ENCODE assay signal across 8 cellular contexts in the genomic region with DNA sequence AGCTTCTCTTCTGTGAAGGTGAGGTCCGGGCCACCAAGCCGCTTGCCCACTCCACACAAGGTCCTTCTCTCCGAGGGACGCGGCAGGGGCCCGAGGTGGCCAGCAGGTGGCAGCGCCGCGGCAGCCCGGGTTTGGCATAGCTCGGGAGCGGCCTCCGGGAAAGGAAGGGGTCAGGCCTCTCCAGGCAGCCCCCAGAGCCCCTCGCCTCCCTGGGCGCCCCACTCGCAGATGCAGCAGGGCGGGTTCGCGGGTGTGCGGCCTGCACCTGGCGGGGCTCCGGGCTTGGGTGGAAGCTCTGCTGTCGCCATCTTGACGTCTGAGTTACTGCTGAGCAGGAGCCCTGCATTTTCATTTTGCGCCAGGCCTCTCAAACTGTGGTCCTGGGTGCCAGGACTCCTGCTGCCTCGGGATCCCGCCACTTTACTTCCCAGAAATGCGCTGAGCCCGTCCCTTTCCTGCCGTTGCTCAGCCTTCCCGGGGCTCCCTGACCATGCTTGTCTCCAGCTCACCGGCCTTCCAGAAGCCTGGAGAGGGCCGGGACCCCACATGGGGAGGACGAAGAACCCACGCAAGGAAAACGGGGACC. TPM values are rescaled to one million over a fixed set of nuclear protein-coding genes. Genes with fewer than 3 reads are reported as not detected.
DNase-seq lines count a peak whose midpoint lies in the region; ATAC-seq and TF ChIP-seq lines count a peak whose summit lies in the region.

No MANE protein-coding gene starts in this region.

- H3K27ac ChIP-seq in tibial nerve: peak overlapping the region; percentile 7 to 81 (median 51)

- peak overlapping the region; percentile 13 to 56 (median 42) for H3K4me3 ChIP-seq in tibial nerve

- no peak overlapping the region for H3K4me3 Mint-ChIP-seq in glutamatergic neuron (ENCODE audit: unreplicated experiment)

- no peak for TF ChIP-seq POLR2A in tibial nerve (IDR thresholded peaks at IDR 0.05)

- no peaks in the 10 kb centered on the region for H3K27me3 ChIP-seq in tibial nerve

- peaks cover 4% of the 10 kb centered on the region for H3K9me3 Mint-ChIP-seq in glutamatergic neuron (ENCODE audit: unreplicated experiment)

- no peaks in the 10 kb centered on the region for H3K9me3 ChIP-seq in tibial nerve

- DNase-seq in SIG-M5 treated with dmso at 0.1 percent for 504 hours (lab: John Stamatoyannopoulos, UW; ENCODE audit: unreplicated experiment) (peak; percentile 76), SIG-M5 (lab: John Stamatoyannopoulos, UW) (no peak), SK-MEL-5 (ENCODE audit: low read depth, low spot score) (peak; percentile 63), glutamatergic neuron (peak; percentile 81), pons (ENCODE audit: low spot score) (peak; percentile 41), tibial nerve (ENCODE audit: low spot score in 2 of 2) (peak; percentile 49 to 60)
- DNase-seq in activated naive CD4-positive, alpha-beta T cell treated with anti-CD3 and anti-CD28 coated beads, Interleukin-2, amount 50 U/mL, for 16 hours: peak; percentile 78

- in situ Hi-C loops in SK-MEL-5 (cut with HindIII; ENCODE audit: low pct_unique_long_range_greater_than_20kb, low sequenced_read_pairs): no loop called here

- no peak overlapping the region for H3K27ac Mint-ChIP-seq in glutamatergic neuron (ENCODE audit: unreplicated experiment)

- peaks cover 5% of the 10 kb centered on the region for H3K4me1 Mint-ChIP-seq in glutamatergic neuron (ENCODE audit: low read depth, unreplicated experiment)

- peak in 1 of 2 donors; percentile 34 for TF ChIP-seq EP300 in tibial nerve (IDR thresholded peaks at IDR 0.05)

- ATAC-seq in HG03460 (IDR thresholded peaks at IDR 0.05; ENCODE audit: unreplicated experiment): peak; percentile 77

- peaks cover 1% of the 10 kb centered on the region for H3K27me3 Mint-ChIP-seq in glutamatergic neuron (ENCODE audit: unreplicated experiment)

- no peaks in the 10 kb centered on the region for H3K36me3 Mint-ChIP-seq in glutamatergic neuron (ENCODE audit: unreplicated experiment)

- TF ChIP-seq CTCF in glutamatergic neuron (IDR thresholded peaks at IDR 0.05; ENCODE audit: partially characterized antibody, unreplicated experiment) (peak; percentile 70), tibial nerve (IDR thresholded peaks at IDR 0.05) (peak; percentile 85 to 92 (median 89))

- 28 to 30% methylated on average over 18 to 36 of the region's 36 CpGs for WGBS in tibial nerve, 2 donors

- no peaks in the 10 kb centered on the region for H3K36me3 ChIP-seq in tibial nerve

- peaks cover 0 to 15% (median 0%) of the 10 kb centered on the region in 4 donors for H3K4me1 ChIP-seq in tibial nerve

RNA-seq across cellular contexts. Expression of a gene that starts 18.6 kb away (rescaled TPM):
- total RNA-seq in SK-MEL-5 (2014; rRNA removed; shearing (Covaris generic)): 208 and 282 TPM in 2 replicates
- 488 and 557 TPM in 2 replicates for polyA plus RNA-seq in SK-MEL-5 (2015; cell fraction: cytosol; rRNA removed)
- polyA plus RNA-seq in SK-MEL-5 (2015; cell fraction: nucleus; rRNA removed): 348 and 360 TPM in 2 replicates
- total RNA-seq in glutamatergic neuron (ENCODE audit: unreplicated experiment) (320 TPM), tibial nerve (100 to 1,000 TPM; 119 to 202 (median 143) TPM)

RNA-seq across cellular contexts. Expression of a gene that starts 47.3 kb away (rescaled TPM):
- 0.18 TPM in 1 of 2 replicates, not detected in the other for total RNA-seq in SK-MEL-5 (2014; rRNA removed; shearing (Covaris generic))
- 0.06 TPM in 1 of 2 replicates, not detected in the other for polyA plus RNA-seq in SK-MEL-5 (2015; cell fraction: cytosol; rRNA removed)
- polyA plus RNA-seq in SK-MEL-5 (2015; cell fraction: nucleus; rRNA removed): not detected in 2 replicates
- total RNA-seq in glutamatergic neuron (ENCODE audit: unreplicated experiment) (0.32 TPM), tibial nerve (1 to 10 TPM in 1 of 4 donors, under 1 TPM in 2, not detected in 1; 0.21 to 2.5 (median 0.22) TPM)
